Comparison of ENCODE assay signal across 1 cellular context in genomic region chr1:219085082-219085481, GRCh38.
TF ChIP-seq lines count a peak whose summit lies in the region.

No MANE protein-coding gene starts in this region.

TF ChIP-seq in SK-N-SH treated with all-trans-retinoic acid at 6 μM for 48 hours, 23 proteins besides CTCF, POLR2A, EP300 and RAD21 (continued from another document):
- peak; percentile 77 for TF ChIP-seq ZC3H10 (CRISPR knock-in tag; IDR thresholded peaks at IDR 0.05)
